Comparison of ENCODE assay signal across 1 cellular context in genomic region chr14:39432619-39433451, GRCh38.
TF ChIP-seq lines count a peak whose summit lies in the region.

No MANE protein-coding gene starts in this region.

TF ChIP-seq in HepG2, 621 proteins besides CTCF, POLR2A, EP300 and RAD21 (continued from another document and continues in another):
- TF ChIP-seq REST (IDR thresholded peaks at IDR 0.05; ENCODE audit: borderline replicate concordance in 1 of 2, low read depth in 1 of 2, low read length in 2 of 2) (peak in 1 of 2 experiments; percentile 25; a peak in 2 of 4 replicates), ZHX2 (IDR thresholded peaks at IDR 0.05; ENCODE audit: low read depth) (peak; percentile 73; the same call in 1 of the 2 replicates), ZHX2 (CRISPR knock-in tag; IDR thresholded peaks at IDR 0.05; ENCODE audit: borderline replicate concordance) (peak; percentile 79; the same call in 1 of the 2 replicates), ZNF570 (CRISPR knock-in tag; IDR thresholded peaks at IDR 0.05; ENCODE audit: borderline replicate concordance) (no peak), ZNF318 (CRISPR knock-in tag; IDR thresholded peaks at IDR 0.05) (0 out of 2 replicates have a peak, but pooled peaks have one; percentile 15), TFDP2 (CRISPR knock-in tag; IDR thresholded peaks at IDR 0.05) (peak; percentile 83), IKZF5 (CRISPR knock-in tag; IDR thresholded peaks at IDR 0.05) (peak; percentile 79), NFIB (CRISPR knock-in tag; IDR thresholded peaks at IDR 0.05; ENCODE audit: borderline replicate concordance) (no peak), TFDP1 (CRISPR knock-in tag; IDR thresholded peaks at IDR 0.05; ENCODE audit: borderline replicate concordance) (peak; percentile 70; the same call in 1 of the 2 replicates), ZNF788 (CRISPR knock-in tag; IDR thresholded peaks at IDR 0.05; ENCODE audit: borderline replicate concordance) (peak; percentile 83), TCF7L2 (IDR thresholded peaks at IDR 0.05; ENCODE audit: low read depth, low read length) (no peak), GRHL1 (CRISPR knock-in tag; conservative IDR thresholded peaks at IDR 0.05) (no peak), ZC3H4 (CRISPR knock-in tag; IDR thresholded peaks at IDR 0.05; ENCODE audit: borderline replicate concordance) (no peak), KLF9 (CRISPR knock-in tag; IDR thresholded peaks at IDR 0.05; ENCODE audit: low read depth) (no peak; the same call in none of the 2 replicates), ZNF782 (CRISPR knock-in tag; IDR thresholded peaks at IDR 0.05; ENCODE audit: borderline replicate concordance) (peak; percentile 80; the same call in 1 of the 2 replicates), HDAC1 (CRISPR knock-in tag; IDR thresholded peaks at IDR 0.05) (peak; percentile 98), MBNL3 (CRISPR knock-in tag; conservative IDR thresholded peaks at IDR 0.05) (no peak), ZNF597 (CRISPR knock-in tag; IDR thresholded peaks at IDR 0.05) (no peak), MEIS1 (CRISPR knock-in tag; IDR thresholded peaks at IDR 0.05; ENCODE audit: borderline replicate concordance) (peak; percentile 85; the same call in 1 of the 2 replicates), MED8 (CRISPR knock-in tag; IDR thresholded peaks at IDR 0.05; ENCODE audit: insufficient replicate concordance) (peak; percentile 21), NR3C1 (CRISPR knock-in tag; IDR thresholded peaks at IDR 0.05) (0 out of 2 replicates have a peak, but pooled peaks have one; percentile 28), ZNF747 (CRISPR knock-in tag; IDR thresholded peaks at IDR 0.05; ENCODE audit: borderline replicate concordance) (peak; percentile 66; the same call in 1 of the 2 replicates), ZBTB26 (CRISPR knock-in tag; IDR thresholded peaks at IDR 0.05; ENCODE audit: borderline replicate concordance) (peak; percentile 69)
